Comparison of ENCODE assay signal across 16 cellular contexts in genomic region chr11:9858218-9858617, GRCh38.
DNase-seq lines count a peak whose midpoint lies in the region; ATAC-seq and TF ChIP-seq lines count a peak whose summit lies in the region.
"Had no signal": no experiment of that assay in that cellular context is flagged by ENCODE, and none has a peak within 500 bp of the region (broad histone marks: within the 10 kb centered on the region; RNA-seq: fewer than 3 reads in every experiment).

No MANE protein-coding gene starts in this region.

- intact Hi-C loops in PC-3 (cut with micrococcal nuclease) = loop anchor here (5.0 kb wide), 1 partner anchor 449 kb away; the partner anchor contains the start of gene ADM

- H3K9ac ChIP-seq in adipocyte (ENCODE audit: low read length) (peak overlapping the region; percentile 61), PC-3 (ENCODE audit: low read length) (no peak overlapping the region)

- no TSS peak for BruUV-seq in PC-3 (replicated peaks; lab: Mats Ljungman, UMichigan)

- H3K4me2 ChIP-seq in PC-3 (ENCODE audit: low read length) = no peak overlapping the region

- H4K20me1 ChIP-seq in PC-3 (ENCODE audit: low read length) = no peaks in the 10 kb centered on the region

- H3K4me1 ChIP-seq in adipocyte (ENCODE audit: control insufficient read depth, insufficient read depth, low read length) = peaks cover 55% of the 10 kb centered on the region
- H3K4me1 ChIP-seq in PC-3 (ENCODE audit: insufficient read depth, low read length) = peaks cover 21% of the 10 kb centered on the region
- H3K4me1 ChIP-seq: testis had no signal

- no peaks in the 10 kb centered on the region for H3K79me2 ChIP-seq in PC-3 (ENCODE audit: low read length)

- H3K27me3 Mint-ChIP-seq in T-helper 2 cell treated with Interferon-gamma antibody and Interleukin-4, amounts not matched to agents 5 μg/mL and 100 μg/mL, for 36 hours (ENCODE audit: low read depth) = no peaks in the 10 kb centered on the region
- no peaks in the 10 kb centered on the region for H3K27me3 Mint-ChIP-seq in osteocyte (ENCODE audit: unreplicated experiment)

- peaks cover 31% of the 10 kb centered on the region for H3K4me1 Mint-ChIP-seq in T-helper 2 cell treated with Interferon-gamma antibody and Interleukin-4, amounts not matched to agents 5 μg/mL and 100 μg/mL, for 36 hours (ENCODE audit: low read depth)
- peaks cover 57% of the 10 kb centered on the region for H3K4me1 Mint-ChIP-seq in osteocyte (ENCODE audit: unreplicated experiment)

- H3K27ac Mint-ChIP-seq in T-helper 2 cell treated with Interferon-gamma antibody and Interleukin-4, amounts not matched to agents 5 μg/mL and 100 μg/mL, for 36 hours = peak overlapping the region; percentile 26
- H3K27ac Mint-ChIP-seq in osteocyte (ENCODE audit: unreplicated experiment) = peak overlapping the region; percentile 87

- no peak for DNase-seq in T-helper 2 cell treated with Interferon-gamma antibody and Interleukin-4, amounts not matched to agents 5 μg/mL and 100 μg/mL, for 36 hours (ENCODE audit: low spot score)
- DNase-seq in T-helper 2 cell = no peak
- peak; percentile 32 for DNase-seq in LHCN-M2 (ENCODE audit: low read depth)
- DNase-seq in adipocyte (ENCODE audit: low read depth) = no peak
- no peak for DNase-seq in osteocyte (ENCODE audit: extremely low spot score, unreplicated experiment)
- DNase-seq in PC-3 = no peak
- no peak for DNase-seq in superior temporal gyrus (ENCODE audit: extremely low spot score)
- DNase-seq in activated CD8-positive, alpha-beta memory T cell treated with anti-CD3 and anti-CD28 coated beads, Interleukin-2, amount 50 U/mL, for 4 hours = no peak
- DNase-seq: Calu3, cortex of kidney, lower lobe of right lung, MV-4-11, NCI-H226, RPMI8226, testis had no signal

- ATAC-seq in PC-3 = no peak

- H3K9me2 ChIP-seq in PC-3 (replicated peaks; ENCODE audit: low read length) = no peaks in the 10 kb centered on the region

- no peaks in the 10 kb centered on the region for H3F3A ChIP-seq in PC-3 (ENCODE audit: low read length, unreplicated experiment)

- H3K4me3 ChIP-seq in adipocyte (ENCODE audit: low read length) = no peak overlapping the region
- H3K4me3 ChIP-seq in PC-3 (ENCODE audit: low read length) = no peak overlapping the region
- H3K4me3 ChIP-seq: lower lobe of right lung, testis had no signal

- no peak overlapping the region for H2AFZ ChIP-seq in PC-3 (ENCODE audit: low read length)

- CTCF ChIA-PET in PC-3 (lab: Charles Lee) = interaction anchor here (1.1 kb wide), 1 partner anchor 100 kb away, joined by 3 read pairs; no protein-coding TSS in a partner anchor

- no peaks in the 10 kb centered on the region for H3K36me3 Mint-ChIP-seq in T-helper 2 cell treated with Interferon-gamma antibody and Interleukin-4, amounts not matched to agents 5 μg/mL and 100 μg/mL, for 36 hours (ENCODE audit: low read depth)
- peaks cover 9% of the 10 kb centered on the region for H3K36me3 Mint-ChIP-seq in osteocyte (ENCODE audit: unreplicated experiment)

- H3K27ac ChIP-seq in PC-3 (ENCODE audit: low read length) = no peak overlapping the region
- H3K27ac ChIP-seq: neutrophil, testis had no signal

- peaks cover 25% of the 10 kb centered on the region for H3K36me3 ChIP-seq in adipocyte (ENCODE audit: control insufficient read depth, insufficient read depth, low read length, severe bottlenecking)
- H3K36me3 ChIP-seq in PC-3 (ENCODE audit: low read depth, low read length) = peaks cover 4% of the 10 kb centered on the region; the same call in 1 of the 2 replicates

- H3K9me3 ChIP-seq in adipocyte (ENCODE audit: control insufficient read depth, low read length) (peaks cover 4% of the 10 kb centered on the region), PC-3 (ENCODE audit: low read length) (no peaks in the 10 kb centered on the region)
- H3K9me3 ChIP-seq: lower lobe of right lung, neutrophil, testis had no signal

- no peak overlapping the region for H3K4me3 Mint-ChIP-seq in T-helper 2 cell treated with Interferon-gamma antibody and Interleukin-4, amounts not matched to agents 5 μg/mL and 100 μg/mL, for 36 hours
- no peak overlapping the region for H3K4me3 Mint-ChIP-seq in osteocyte (ENCODE audit: unreplicated experiment)

- POLR2A ChIA-PET in PC-3 (lab: Charles Lee; ENCODE audit: unreplicated experiment) = no interaction called here

- no peak for TF ChIP-seq CTCF in osteocyte (IDR thresholded peaks at IDR 0.05)
- no peak for TF ChIP-seq CTCF in PC-3 (conservative IDR thresholded peaks at IDR 0.05; ENCODE audit: low read depth, low read length)

- H3K9me3 Mint-ChIP-seq in T-helper 2 cell treated with Interferon-gamma antibody and Interleukin-4, amounts not matched to agents 5 μg/mL and 100 μg/mL, for 36 hours = no peaks in the 10 kb centered on the region
- H3K9me3 Mint-ChIP-seq in osteocyte (ENCODE audit: unreplicated experiment) = peaks cover 3% of the 10 kb centered on the region

- H3K27me3 ChIP-seq in adipocyte (replicated peaks; ENCODE audit: control insufficient read depth, insufficient read depth, low read length) (no peaks in the 10 kb centered on the region), PC-3 (ENCODE audit: low read length) (no peaks in the 10 kb centered on the region)
- H3K27me3 ChIP-seq: neutrophil, testis had no signal
